Comparison of ENCODE assay signal across 8 cellular contexts in the genomic region with DNA sequence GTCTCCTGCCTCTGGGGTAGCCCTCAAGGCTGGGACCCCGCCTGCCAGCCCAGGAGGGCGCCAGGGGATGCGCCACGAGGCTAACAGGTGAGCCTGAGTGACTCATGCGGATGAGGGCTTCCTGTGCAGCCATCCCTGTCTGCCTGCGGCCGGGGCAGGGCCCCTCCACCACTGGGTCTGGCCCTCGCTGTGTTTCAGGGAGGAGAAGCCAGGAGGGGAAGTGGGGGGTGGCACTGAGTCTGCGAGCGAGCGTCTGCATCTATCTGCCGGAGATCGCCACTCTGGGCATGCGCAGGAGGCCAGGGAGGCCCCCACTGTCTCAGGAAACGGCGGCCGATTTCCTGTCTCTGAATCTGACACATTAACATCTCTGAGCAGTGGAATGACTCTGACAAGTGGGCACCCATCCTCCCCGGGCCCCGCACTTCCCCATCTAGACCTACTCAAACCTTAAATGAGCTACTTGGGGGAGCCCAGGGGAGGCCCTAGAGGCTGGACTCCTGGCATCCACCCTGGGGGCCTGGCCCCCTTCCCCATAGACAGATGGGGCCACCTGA. TPM values are rescaled to one million over a fixed set of nuclear protein-coding genes. Genes with fewer than 3 reads are reported as not detected.
A peak's percentile ranks its signal among the peaks of the same experiment; 100 is the strongest.
DNase-seq lines count a peak whose midpoint lies in the region; TF ChIP-seq lines count a peak whose summit lies in the region.

No MANE protein-coding gene starts in this region.

- peaks cover 0 to 25% (median 13%) of the 10 kb centered on the region in 3 experiments; a peak in 6 of 7 replicates for H3K36me3 Mint-ChIP-seq in H9 (ENCODE audit: insufficient read depth in 1 of 3, low read depth in 3 of 3)

- H4K20me1 ChIP-seq in H9 (ENCODE audit: control insufficient read depth, insufficient read depth, insufficient read length) = no peaks in the 10 kb centered on the region
- no peaks in the 10 kb centered on the region for H4K20me1 ChIP-seq in mammary epithelial cell (ENCODE audit: insufficient read depth, low read length)

- H3K56ac ChIP-seq in H9 (ENCODE audit: insufficient read length, low read depth, low read length) = no peak overlapping the region

- H4K8ac ChIP-seq in H9 (replicated peaks; ENCODE audit: insufficient read length, low read depth, low read length) = no peak overlapping the region

- H3K4ac ChIP-seq in H9 (ENCODE audit: low read depth, low read length) = no peak overlapping the region

- H3K18ac ChIP-seq in H9 (ENCODE audit: insufficient read length, low read depth, low read length) = peak overlapping the region; percentile 85

- H3K4me2 ChIP-seq in H9 (ENCODE audit: insufficient read depth, insufficient read length, low read length) = peak overlapping the region; percentile 21
- H3K4me2 ChIP-seq in mammary epithelial cell (ENCODE audit: insufficient read depth, low read depth, low read length) = peak overlapping the region; percentile 34

- peak overlapping the region; percentile 22 to 93 (median 72); a peak in 5 of 7 replicates for H3K27ac Mint-ChIP-seq in H9

- H3K36me3 ChIP-seq in GM06990 (ENCODE audit: control insufficient read depth, insufficient read depth, low read length) (no peaks in the 10 kb centered on the region; the same call in 1 of the 2 replicates), mammary epithelial cell (ENCODE audit: insufficient read depth, low read length) (no peaks in the 10 kb centered on the region)

- no peak overlapping the region for H2BK120ac ChIP-seq in H9 (ENCODE audit: low read depth, low read length, poor library complexity, severe bottlenecking)

- no peaks in the 10 kb centered on the region for H3K27me3 Mint-ChIP-seq in H9 (ENCODE audit: low read depth)

- no peak overlapping the region for H3K9ac ChIP-seq in H9 (ENCODE audit: extremely low read depth, insufficient read length, low read length)
- H3K9ac ChIP-seq in mammary epithelial cell (ENCODE audit: insufficient read depth, low read length) = no peak overlapping the region

- H3K4me3 Mint-ChIP-seq in H9 = peak overlapping the region; percentile 35 to 53; a peak in 3 of 5 replicates

- no peak overlapping the region for H2AFZ ChIP-seq in H9 (ENCODE audit: low read length)
- H2AFZ ChIP-seq in mammary epithelial cell (ENCODE audit: low read depth, low read length) = peak overlapping the region; percentile 76

- H3K79me1 ChIP-seq in H9 (ENCODE audit: insufficient read depth, low read depth, low read length, poor library complexity, severe bottlenecking) = no peaks in the 10 kb centered on the region

- CTCF ChIA-PET in mammary epithelial cell (lab: Charles Lee; ENCODE audit: low non-redundant PET) = no interaction called here

- H3K4me1 ChIP-seq in H9 (ENCODE audit: insufficient read depth, low read length) (peaks cover 3% of the 10 kb centered on the region; the same call in 1 of the 2 replicates), mammary epithelial cell (ENCODE audit: insufficient read depth, low read length) (peaks cover 26% of the 10 kb centered on the region)

- BruUV-seq in mammary epithelial cell (replicated peaks; lab: Mats Ljungman, UMichigan) = no TSS peak

- H3T11ph ChIP-seq in H9 (ENCODE audit: low read length) = no peak overlapping the region

- H4K91ac ChIP-seq in H9 (ENCODE audit: insufficient read length, low read depth, low read length) = no peak overlapping the region

- dilution Hi-C loops in mammary epithelial cell (cut with HindIII; ENCODE audit: low sequenced_read_pairs) = no loop called here

- TF ChIP-seq CTCF in GM06990 (IDR thresholded peaks at IDR 0.05; ENCODE audit: insufficient read depth, low read length, poor library complexity, severe bottlenecking) = no peak
- no peak for TF ChIP-seq CTCF in H9 (conservative IDR thresholded peaks at IDR 0.05)
- no peak for TF ChIP-seq CTCF in mammary epithelial cell (conservative IDR thresholded peaks at IDR 0.05 in 1 of 2, IDR thresholded peaks at IDR 0.05 in 1 of 2; ENCODE audit: extremely low read depth in 1 of 2, insufficient read depth in 1 of 2, low read depth in 1 of 2, low read length in 2 of 2)

- intact Hi-C loops in mammary epithelial cell (cut with micrococcal nuclease) = no loop called here

- no peak overlapping the region for H2BK20ac ChIP-seq in H9 (ENCODE audit: low read depth, low read length, poor library complexity, severe bottlenecking)

- H3K27me3 ChIP-seq in GM06990 (replicated peaks; ENCODE audit: control insufficient read depth, insufficient read depth, low read length) (no peaks in the 10 kb centered on the region), H9 (ENCODE audit: insufficient read depth, low read length) (no peaks in the 10 kb centered on the region), mammary epithelial cell (ENCODE audit: insufficient read depth, low read length) (no peaks in the 10 kb centered on the region)

- H3K14ac ChIP-seq in H9 (ENCODE audit: insufficient read depth, low read length) = peak overlapping the region; percentile 33

- DNase-seq in GM06990 (ENCODE audit: extremely low read depth, insufficient read length) (peak; percentile 97), H9 (peak; percentile 93), NAMALWA (ENCODE audit: low spot score) (peak; percentile 95), UCSD-AML1 (lab: John Stamatoyannopoulos, UW; ENCODE audit: unreplicated experiment) (peak; percentile 96), mammary epithelial cell (no peak), islet precursor cell (peak; percentile 93), NCI-H82 (lab: John Stamatoyannopoulos, UW) (no peak)
- DNase-seq in stimulated activated CD4-positive, alpha-beta T cell treated with anti-CD3 and anti-CD28 coated beads, Interleukin-1b, Interleukin-23, amount 100 ng/mL, for 24 hours (ENCODE audit: low read depth in 4 of 4, low spot score in 1 of 4) = peak; percentile 97 to 99 (median 98)

- H3K4me3 ChIP-seq in GM06990 (replicated peaks; ENCODE audit: low read depth, low read length) = peak overlapping the region; percentile 21; the same call in 1 of the 2 replicates
- H3K4me3 ChIP-seq in mammary epithelial cell (replicated peaks in 1 of 3; ENCODE audit: insufficient read depth in 1 of 3, low read depth in 2 of 3, low read length in 3 of 3) = no peak overlapping the region

- no peaks in the 10 kb centered on the region; a peak in 1 of 5 replicates for H3K9me3 Mint-ChIP-seq in H9

- peaks cover 45 to 58% of the 10 kb centered on the region in 2 experiments for H3K4me1 Mint-ChIP-seq in H9

- no peak overlapping the region for H2BK15ac ChIP-seq in H9 (ENCODE audit: low read depth, low read length)

- H4K5ac ChIP-seq in H9 (ENCODE audit: insufficient read length, low read depth, low read length) = no peak overlapping the region

- no CpG with 5 or more reads among the region's 19 CpGs for WGBS in H9 (ENCODE audit: extremely low coverage, insufficient read length, low lambda C conversion rate)
- WGBS in mammary epithelial cell (ENCODE audit: low coverage, missing lambda C conversion rate) = 27% methylated on average over 10 of the region's 19 CpGs

- no peak overlapping the region for H2AK5ac ChIP-seq in H9 (ENCODE audit: insufficient read length, low read length)

- H2BK5ac ChIP-seq in H9 (ENCODE audit: insufficient read length, low read length) = no peak overlapping the region

- H3K23me2 ChIP-seq in H9 (ENCODE audit: insufficient read length, low read depth, low read length, poor library complexity, severe bottlenecking) = no peaks in the 10 kb centered on the region

- in situ Hi-C loops in mammary epithelial cell (cut with MboI; ENCODE audit: low sequenced_read_pairs in 2 of 2) = no loop called here

- H3K23ac ChIP-seq in H9 (ENCODE audit: insufficient read length, low read depth, low read length) = no peak overlapping the region

- H3K27ac ChIP-seq in H9 (ENCODE audit: insufficient read length, low read depth, low read length) (peak overlapping the region; percentile 22), mammary epithelial cell (ENCODE audit: insufficient read depth, low read depth, low read length) (peak overlapping the region; percentile 3)

- H3K9me3 ChIP-seq in H9 (ENCODE audit: control insufficient read depth, low read depth, low read length) (no peaks in the 10 kb centered on the region), mammary epithelial cell (replicated peaks; ENCODE audit: insufficient read depth, low read length) (no peaks in the 10 kb centered on the region)

- no peaks in the 10 kb centered on the region for H3K79me2 ChIP-seq in H9 (ENCODE audit: insufficient read depth, low read length)
- H3K79me2 ChIP-seq in mammary epithelial cell (ENCODE audit: insufficient read depth, low read length) = no peaks in the 10 kb centered on the region

- H2BK12ac ChIP-seq in H9 (ENCODE audit: insufficient read length, low read depth, low read length) = no peak overlapping the region

RNA-seq across cellular contexts. Expression of gene RFX1, which starts 19.7 kb away (rescaled TPM):
- total RNA-seq in H9 (2021) (19.2 and 21.4 TPM in 2 replicates), mammary epithelial cell (10 to 100 TPM in 1 of 2 donors, 1 to 10 TPM in 1; 2.7 to 12.0 TPM)
- 1.2 TPM for polyA plus RNA-seq in mammary epithelial cell
- polyA minus RNA-seq in mammary epithelial cell = 3.8 TPM

RNA-seq across cellular contexts. Expression of gene DCAF15, which starts 34.1 kb away (rescaled TPM):
- total RNA-seq in H9 (2021) = 82.2 and 82.5 TPM in 2 replicates
- 10 to 100 TPM; 15.2 to 31.3 TPM for total RNA-seq in mammary epithelial cell
- polyA plus RNA-seq in mammary epithelial cell = 34.4 TPM
- 12.9 TPM for polyA minus RNA-seq in mammary epithelial cell

RNA-seq across cellular contexts. Expression of gene RLN3, which starts 41.5 kb away (rescaled TPM):
- total RNA-seq in H9 (2021) (not detected in 2 replicates), mammary epithelial cell (not detected)
- polyA plus RNA-seq in mammary epithelial cell = not detected
- polyA minus RNA-seq in mammary epithelial cell = not detected

RNA-seq across cellular contexts. Expression of gene IL27RA, which starts 45.1 kb away (rescaled TPM):
- total RNA-seq in H9 (2021) = 13.6 and 14.6 TPM in 2 replicates
- 1 to 10 TPM; 3.2 to 6.9 TPM for total RNA-seq in mammary epithelial cell
- 10.3 TPM for polyA plus RNA-seq in mammary epithelial cell
- polyA minus RNA-seq in mammary epithelial cell = 1.1 TPM

RNA-seq across cellular contexts. Expression of gene PODNL1, which starts 48.2 kb away (rescaled TPM):
- total RNA-seq in H9 (2021) (0.68 TPM in 2 replicates), mammary epithelial cell (1 to 10 TPM; 3.8 to 7.1 TPM)
- polyA plus RNA-seq in mammary epithelial cell = 3.6 TPM
- not detected for polyA minus RNA-seq in mammary epithelial cell

Comparison
In these comparisons a context has a peak if more than half of its experiments do, and no peak if none do; other contexts are left out.
1. DNase-seq: peak in GM06990 (single experiment), H9 (single experiment), NAMALWA (single experiment), UCSD-AML1 (single experiment), islet precursor cell (single experiment) and stimulated activated CD4-positive, alpha-beta T cell treated with anti-CD3 and anti-CD28 coated beads, Interleukin-1b, Interleukin-23, amount 100 ng/mL, for 24 hours (4 of 4); none in mammary epithelial cell (single experiment) and NCI-H82 (single experiment).